In the genomic region with DNA sequence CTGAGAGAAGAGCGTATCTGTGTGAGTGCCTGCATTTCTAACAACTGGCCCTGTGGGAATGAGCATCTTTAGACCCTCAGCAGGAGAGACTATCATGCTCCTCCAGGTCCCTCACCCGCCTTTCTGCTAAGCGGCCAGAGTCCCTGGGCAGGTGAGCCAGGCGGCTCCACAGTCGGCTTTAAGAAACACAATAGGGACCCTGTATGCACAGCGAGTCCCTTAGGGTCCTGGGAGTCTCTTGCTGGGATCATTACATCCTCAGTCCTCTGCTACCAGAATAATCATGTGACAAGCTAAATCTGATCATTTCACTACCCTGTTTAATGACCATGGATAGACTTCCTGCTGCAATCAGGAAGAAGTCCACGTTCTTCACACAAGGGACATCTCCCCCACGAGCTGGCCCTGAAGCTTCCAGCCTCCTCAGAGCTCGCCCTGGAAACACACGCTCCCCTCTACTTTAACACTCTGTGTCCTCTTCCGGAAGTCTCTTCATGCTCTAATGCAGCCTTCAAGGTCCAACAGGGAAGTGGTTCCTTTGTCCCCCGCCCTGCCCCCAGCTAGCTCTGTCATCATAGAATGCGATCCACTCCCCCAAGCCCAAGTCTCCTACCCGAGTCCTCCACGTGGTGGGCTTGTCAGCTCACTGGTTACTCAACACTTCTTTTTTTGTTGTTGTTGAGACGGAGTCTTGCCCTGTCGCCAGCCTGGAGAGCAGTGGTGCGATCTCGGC, we compare ENCODE assay signal across 7 cellular contexts.
DNase-seq lines count a peak whose midpoint lies in the region; ATAC-seq and TF ChIP-seq lines count a peak whose summit lies in the region.

No MANE protein-coding gene starts in this region.

- H2BK15ac ChIP-seq in IMR-90 (ENCODE audit: low read depth, low read length) = no peak overlapping the region

- 0 out of 2 replicates have a peak overlapping the region, but pooled peaks have one; percentile 13 for H3K4ac ChIP-seq in IMR-90 (ENCODE audit: low read depth, low read length)

- no peak overlapping the region for H3K23ac ChIP-seq in IMR-90 (ENCODE audit: low read depth, low read length)

- H3K27me3 ChIP-seq in IMR-90 (ENCODE audit: control insufficient read depth, insufficient read depth, low read length) = no peaks in the 10 kb centered on the region
- H3K27me3 ChIP-seq in stomach = no peaks in the 10 kb centered on the region

- dilution Hi-C loops in IMR-90 (cut with HindIII; ENCODE audit: low sequenced_read_pairs, unreplicated experiment) = loop anchor here (10.0 kb wide), 1 partner anchor 55 kb away; no protein-coding TSS in a partner anchor

- H2BK20ac ChIP-seq in IMR-90 (ENCODE audit: low read depth, low read length) = no peak overlapping the region

- TF ChIP-seq CTCF in IMR-90 (conservative IDR thresholded peaks at IDR 0.05; ENCODE audit: low read depth, low read length) = no peak
- no peak for TF ChIP-seq CTCF in stomach (IDR thresholded peaks at IDR 0.05)

- H3K4me2 ChIP-seq in IMR-90 (ENCODE audit: low read depth, low read length) = no peak overlapping the region

- peaks cover 21% of the 10 kb centered on the region for H3K9me1 ChIP-seq in IMR-90 (ENCODE audit: insufficient read depth, low read length)

- WGBS in IMR-90 (ENCODE audit: extremely low coverage in 2 of 2, insufficient read length in 1 of 2), 2 experiments = 81% methylated on average over 12 of the region's 19 CpGs; no CpG with 5 or more reads in 1 of the 2 experiments
- WGBS in stomach, 5 donors = 74 to 87% (median 84%) methylated on average over 19 of the region's 19 CpGs

- no peak for DNase-seq in IMR-90
- DNase-seq in glomerular visceral epithelial cell (ENCODE audit: extremely low spot score) = peak; percentile 33
- no peak for DNase-seq in stomach
- DNase-seq in AG08395 (ENCODE audit: low spot score) = no peak
- no peak for DNase-seq in EL

- H3K14ac ChIP-seq in IMR-90 (replicated peaks; ENCODE audit: low read depth, low read length) = no peak overlapping the region

- no peak overlapping the region for H2AK9ac ChIP-seq in IMR-90 (replicated peaks; ENCODE audit: low read depth, low read length, poor library complexity)

- H3K9me3 ChIP-seq in IMR-90 (ENCODE audit: control insufficient read depth, insufficient read depth, low read length) (no peaks in the 10 kb centered on the region), stomach (no peaks in the 10 kb centered on the region)

- H3K9ac ChIP-seq in IMR-90 (ENCODE audit: low read depth, low read length) = no peak overlapping the region

- no TSS peak for BruUV-seq in IMR-90 (replicated peaks; lab: Mats Ljungman, UMichigan)

- in situ Hi-C loops in IMR-90 (cut with MboI; ENCODE audit: low sequenced_read_pairs) = loop anchor here (25.0 kb wide), 1 partner anchor 443 kb away; no protein-coding TSS in a partner anchor

- peaks cover 54 to 87% of the 10 kb centered on the region in 2 experiments for H3K79me1 ChIP-seq in IMR-90 (ENCODE audit: low read depth in 1 of 2, low read length in 2 of 2)

- no peak overlapping the region for H2AFZ ChIP-seq in IMR-90 (replicated peaks; ENCODE audit: low read length, poor library complexity)

- no peak for TF ChIP-seq EP300 in stomach (IDR thresholded peaks at IDR 0.05)

- no peak overlapping the region for H3K56ac ChIP-seq in IMR-90 (ENCODE audit: extremely low read depth, insufficient read depth, low read length)

- H3K36me3 ChIP-seq in IMR-90 (ENCODE audit: control insufficient read depth, insufficient read depth, low read length) = peaks cover 15% of the 10 kb centered on the region
- peaks cover 0 to 25% (median 8%) of the 10 kb centered on the region in 4 donors for H3K36me3 ChIP-seq in stomach

- H4K8ac ChIP-seq in IMR-90 (ENCODE audit: low read depth in 2 of 2, low read length in 2 of 2) = 0 out of 4 replicates have a peak overlapping the region, but pooled peaks of 1 of the 2 experiments have one; percentile 27

- TF ChIP-seq RAD21 in IMR-90 (IDR thresholded peaks at IDR 0.05; ENCODE audit: low read length) = no peak

- no peak overlapping the region; the same call in 1 of the 2 replicates for H3K18ac ChIP-seq in IMR-90 (ENCODE audit: low read depth, low read length)

- TF ChIP-seq POLR2A in IMR-90 (IDR thresholded peaks at IDR 0.05; ENCODE audit: low read depth, low read length) (no peak), stomach (IDR thresholded peaks at IDR 0.05) (no peak)

- intact Hi-C loops in IMR-90 (cut with micrococcal nuclease) = no loop called here
- intact Hi-C loops in stomach (cut with DNase I; ENCODE audit: low total_unique reads) = no loop called here

- peaks cover 20% of the 10 kb centered on the region for H3K4me1 ChIP-seq in IMR-90 (ENCODE audit: control insufficient read depth, insufficient read depth, low read length)
- H3K4me1 ChIP-seq in stomach = peaks cover 12 to 88% (median 55%) of the 10 kb centered on the region in 4 donors

- H2AK5ac ChIP-seq in IMR-90 (ENCODE audit: low read depth, low read length) = no peak overlapping the region; the same call in 1 of the 2 replicates

- POLR2A ChIA-PET in IMR-90 (lab: Charles Lee; ENCODE audit: unreplicated experiment) = interaction anchor here (0.7 kb wide), 1 partner anchor 122 kb away, joined by 3 read pairs; no protein-coding TSS in a partner anchor

- H4K5ac ChIP-seq in IMR-90 (ENCODE audit: low read depth, low read length) = no peak overlapping the region

- H3K4me3 ChIP-seq in IMR-90 (ENCODE audit: insufficient read depth, low read depth, low read length) (no peak overlapping the region), stomach (no peak overlapping the region)

- H2BK120ac ChIP-seq in IMR-90 (ENCODE audit: low read depth, low read length) = no peak overlapping the region

- no peak overlapping the region for H4K91ac ChIP-seq in IMR-90 (ENCODE audit: insufficient read depth, low read depth, low read length)

- peaks cover 12% of the 10 kb centered on the region for H4K20me1 ChIP-seq in IMR-90 (ENCODE audit: insufficient read depth, low read length)

- no peak overlapping the region for H2BK5ac ChIP-seq in IMR-90 (ENCODE audit: low read depth, low read length, poor library complexity, severe bottlenecking)

- no peak overlapping the region for H3K27ac ChIP-seq in IMR-90 (ENCODE audit: insufficient read depth, low read length)
- peak overlapping the region in 4 of 5 donors; percentile 9 to 74 (median 55) for H3K27ac ChIP-seq in stomach

- CTCF ChIA-PET in IMR-90 (lab: Yijun Ruan, JAX) = interaction anchor here (1.3 to 2.9 kb wide), 2 partner anchors 14 to 15 kb away, joined by 3 to 19 read pairs; no protein-coding TSS in a partner anchor

- ATAC-seq in GM19467 (IDR thresholded peaks at IDR 0.05; ENCODE audit: unreplicated experiment) (peak; percentile 47), IMR-90 (ENCODE audit: low read depth) (no peak), HG03469 (IDR thresholded peaks at IDR 0.05; ENCODE audit: unreplicated experiment) (no peak)

TF ChIP-seq in IMR-90, 13 proteins besides CTCF, POLR2A, EP300 and RAD21:
- no peak for TF ChIP-seq ELK1 (IDR thresholded peaks at IDR 0.05; ENCODE audit: borderline replicate concordance, low read depth, low read length)
- no peak for TF ChIP-seq FOS (IDR thresholded peaks at IDR 0.05; ENCODE audit: low read depth, low read length)
- TF ChIP-seq RCOR1 (IDR thresholded peaks at IDR 0.05; ENCODE audit: insufficient replicate concordance, low read length) = no peak
- TF ChIP-seq CEBPB (IDR thresholded peaks at IDR 0.05; ENCODE audit: low read depth, low read length) = no peak
- no peak for TF ChIP-seq RFX5 (IDR thresholded peaks at IDR 0.05; ENCODE audit: low read depth, low read length)
- TF ChIP-seq SMC3 (IDR thresholded peaks at IDR 0.05; ENCODE audit: low read depth, low read length) = no peak
- no peak for TF ChIP-seq MXI1 (IDR thresholded peaks at IDR 0.05; ENCODE audit: borderline replicate concordance, low read depth, low read length)
- TF ChIP-seq, protein P1, sequence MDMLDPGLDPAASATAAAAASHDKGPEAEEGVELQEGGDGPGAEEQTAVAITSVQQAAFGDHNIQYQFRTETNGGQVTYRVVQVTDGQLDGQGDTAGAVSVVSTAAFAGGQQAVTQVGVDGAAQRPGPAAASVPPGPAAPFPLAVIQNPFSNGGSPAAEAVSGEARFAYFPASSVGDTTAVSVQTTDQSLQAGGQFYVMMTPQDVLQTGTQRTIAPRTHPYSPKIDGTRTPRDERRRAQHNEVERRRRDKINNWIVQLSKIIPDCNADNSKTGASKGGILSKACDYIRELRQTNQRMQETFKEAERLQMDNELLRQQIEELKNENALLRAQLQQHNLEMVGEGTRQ (IDR thresholded peaks at IDR 0.05; ENCODE audit: low read depth, low read length) = no peak
- TF ChIP-seq CHD1 (IDR thresholded peaks at IDR 0.05; ENCODE audit: low read depth, low read length) = no peak
- no peak for TF ChIP-seq MAFK (IDR thresholded peaks at IDR 0.05; ENCODE audit: low read depth, low read length)
- TF ChIP-seq MAZ (IDR thresholded peaks at IDR 0.05; ENCODE audit: borderline replicate concordance, low read depth, low read length) = no peak
- TF ChIP-seq BHLHE40 (IDR thresholded peaks at IDR 0.05; ENCODE audit: low read depth, low read length) = no peak
- no peak for TF ChIP-seq NFE2L2 (IDR thresholded peaks at IDR 0.05; ENCODE audit: low read depth, low read length)
TF ChIP-seq in IMR-90: peak in this region for 0.
